ENCODE assay signal across 1 cellular context in the genomic region with DNA sequence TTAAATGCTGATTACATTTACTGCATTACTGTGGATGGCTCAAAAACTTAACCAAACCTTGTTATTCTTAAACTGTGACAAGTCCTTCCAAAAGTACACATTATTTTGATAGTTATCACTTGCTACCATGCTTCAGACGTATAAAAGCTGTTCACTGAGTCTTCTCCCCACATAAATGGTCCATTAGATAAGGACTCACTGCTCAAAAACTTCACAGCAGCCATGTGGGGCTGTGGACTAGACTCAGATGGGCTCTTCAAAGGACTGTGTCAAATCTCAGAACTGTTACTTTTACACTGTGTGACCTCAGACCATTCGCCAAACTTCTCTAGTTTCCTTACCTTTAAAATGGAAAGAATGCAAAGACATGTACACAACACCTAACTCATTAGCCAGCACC.
TF ChIP-seq lines count a peak whose summit lies in the region.

No MANE protein-coding gene starts in this region.

TF ChIP-seq in K562, 482 proteins besides CTCF, POLR2A, EP300 and RAD21 (continued from another document and continues in another):
- no peak for TF ChIP-seq ETS1 (conservative IDR thresholded peaks at IDR 0.05; ENCODE audit: control insufficient read depth, low read depth, low read length)
- TF ChIP-seq ZFX (CRISPR knock-in tag; IDR thresholded peaks at IDR 0.05), result no peak
- TF ChIP-seq, protein P1, sequence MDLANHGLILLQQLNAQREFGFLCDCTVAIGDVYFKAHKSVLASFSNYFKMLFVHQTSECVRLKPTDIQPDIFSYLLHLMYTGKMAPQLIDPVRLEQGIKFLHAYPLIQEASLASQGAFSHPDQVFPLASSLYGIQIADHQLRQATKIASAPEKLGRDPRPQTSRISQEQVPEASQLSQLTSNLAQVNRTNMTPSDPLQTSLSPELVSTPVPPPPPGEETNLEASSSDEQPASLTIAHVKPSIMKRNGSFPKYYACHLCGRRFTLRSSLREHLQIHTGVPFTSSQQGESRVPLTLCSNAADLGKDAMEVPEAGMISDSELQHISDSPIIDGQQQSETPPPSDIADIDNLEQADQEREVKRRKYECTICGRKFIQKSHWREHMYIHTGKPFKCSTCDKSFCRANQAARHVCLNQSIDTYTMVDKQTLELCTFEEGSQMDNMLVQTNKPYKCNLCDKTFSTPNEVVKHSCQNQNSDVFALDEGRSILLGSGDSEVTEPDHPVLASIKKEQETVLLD (IDR thresholded peaks at IDR 0.05), result peak; percentile 24; the same call in 1 of the 2 replicates
- TF ChIP-seq NFYB (IDR thresholded peaks at IDR 0.05; ENCODE audit: extremely low read depth, insufficient read length), result no peak
- TF ChIP-seq MTA3 (IDR thresholded peaks at IDR 0.05; ENCODE audit: borderline replicate concordance), result 0 out of 2 replicates have a peak, but pooled peaks have one; percentile 53
- TF ChIP-seq SMAD1 (IDR thresholded peaks at IDR 0.05; ENCODE audit: low read depth, low read length, partially characterized antibody), result no peak
- TF ChIP-seq ZNF384 (IDR thresholded peaks at IDR 0.05; ENCODE audit: low read depth, low read length), result no peak
- 0 out of 2 replicates have a peak, but pooled peaks have one; percentile 47 for TF ChIP-seq LEF1 (IDR thresholded peaks at IDR 0.05)
- TF ChIP-seq HSF4 (CRISPR knock-in tag; IDR thresholded peaks at IDR 0.05; ENCODE audit: borderline replicate concordance), result no peak
- TF ChIP-seq HDGF (IDR thresholded peaks at IDR 0.05), result no peak
- TF ChIP-seq CCAR2 (IDR thresholded peaks at IDR 0.05; ENCODE audit: low read depth, low read length), result no peak
- TF ChIP-seq ZNF778 (CRISPR knock-in tag; IDR thresholded peaks at IDR 0.05), result no peak
- no peak for TF ChIP-seq YBX1 (IDR thresholded peaks at IDR 0.05)
- no peak for TF ChIP-seq SRSF9 (IDR thresholded peaks at IDR 0.05; ENCODE audit: borderline replicate concordance, low read depth, low read length)
- TF ChIP-seq PBX2 (CRISPR knock-in tag; IDR thresholded peaks at IDR 0.05; ENCODE audit: low read depth), result no peak
- no peak for TF ChIP-seq PBX2 (tag; conservative IDR thresholded peaks at IDR 0.05; ENCODE audit: low read depth)
- TF ChIP-seq, protein P2, sequence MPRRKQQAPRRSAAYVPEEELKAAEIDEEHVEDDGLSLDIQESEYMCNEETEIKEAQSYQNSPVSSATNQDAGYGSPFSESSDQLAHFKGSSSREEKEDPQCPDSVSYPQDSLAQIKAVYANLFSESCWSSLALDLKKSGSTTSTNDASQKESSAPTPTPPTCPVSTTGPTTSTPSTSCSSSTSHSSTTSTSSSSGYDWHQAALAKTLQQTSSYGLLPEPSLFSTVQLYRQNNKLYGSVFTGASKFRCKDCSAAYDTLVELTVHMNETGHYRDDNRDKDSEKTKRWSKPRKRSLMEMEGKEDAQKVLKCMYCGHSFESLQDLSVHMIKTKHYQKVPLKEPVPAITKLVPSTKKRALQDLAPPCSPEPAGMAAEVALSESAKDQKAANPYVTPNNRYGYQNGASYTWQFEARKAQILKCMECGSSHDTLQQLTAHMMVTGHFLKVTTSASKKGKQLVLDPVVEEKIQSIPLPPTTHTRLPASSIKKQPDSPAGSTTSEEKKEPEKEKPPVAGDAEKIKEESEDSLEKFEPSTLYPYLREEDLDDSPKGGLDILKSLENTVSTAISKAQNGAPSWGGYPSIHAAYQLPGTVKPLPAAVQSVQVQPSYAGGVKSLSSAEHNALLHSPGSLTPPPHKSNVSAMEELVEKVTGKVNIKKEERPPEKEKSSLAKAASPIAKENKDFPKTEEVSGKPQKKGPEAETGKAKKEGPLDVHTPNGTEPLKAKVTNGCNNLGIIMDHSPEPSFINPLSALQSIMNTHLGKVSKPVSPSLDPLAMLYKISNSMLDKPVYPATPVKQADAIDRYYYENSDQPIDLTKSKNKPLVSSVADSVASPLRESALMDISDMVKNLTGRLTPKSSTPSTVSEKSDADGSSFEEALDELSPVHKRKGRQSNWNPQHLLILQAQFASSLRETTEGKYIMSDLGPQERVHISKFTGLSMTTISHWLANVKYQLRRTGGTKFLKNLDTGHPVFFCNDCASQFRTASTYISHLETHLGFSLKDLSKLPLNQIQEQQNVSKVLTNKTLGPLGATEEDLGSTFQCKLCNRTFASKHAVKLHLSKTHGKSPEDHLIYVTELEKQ (CRISPR knock-in tag; IDR thresholded peaks at IDR 0.05), result no peak
- no peak for TF ChIP-seq GATAD2B (IDR thresholded peaks at IDR 0.05; ENCODE audit: borderline replicate concordance)
- 0 out of 2 replicates have a peak, but pooled peaks have one; percentile 10 for TF ChIP-seq SOX6 (IDR thresholded peaks at IDR 0.05)
- TF ChIP-seq, protein P3, sequence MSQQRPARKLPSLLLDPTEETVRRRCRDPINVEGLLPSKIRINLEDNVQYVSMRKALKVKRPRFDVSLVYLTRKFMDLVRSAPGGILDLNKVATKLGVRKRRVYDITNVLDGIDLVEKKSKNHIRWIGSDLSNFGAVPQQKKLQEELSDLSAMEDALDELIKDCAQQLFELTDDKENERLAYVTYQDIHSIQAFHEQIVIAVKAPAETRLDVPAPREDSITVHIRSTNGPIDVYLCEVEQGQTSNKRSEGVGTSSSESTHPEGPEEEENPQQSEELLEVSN (IDR thresholded peaks at IDR 0.05; ENCODE audit: borderline replicate concordance in 1 of 2, extremely low read depth in 1 of 2, insufficient read depth in 1 of 2, insufficient read length in 1 of 2, low read depth in 1 of 2, low read length in 1 of 2, poor library complexity in 1 of 2, severe bottlenecking in 1 of 2), result no peak
- TF ChIP-seq POLR2H (tag; IDR thresholded peaks at IDR 0.05; ENCODE audit: low read depth), result no peak
- no peak for TF ChIP-seq KAT2B (IDR thresholded peaks at IDR 0.05; ENCODE audit: low read depth, low read length)
- TF ChIP-seq NR1H2 (CRISPR knock-in tag; IDR thresholded peaks at IDR 0.05), result no peak
- no peak for TF ChIP-seq ZNF609 (CRISPR knock-in tag; IDR thresholded peaks at IDR 0.05; ENCODE audit: borderline replicate concordance)
- peak; percentile 33; the same call in 1 of the 2 replicates for TF ChIP-seq MTA2 (IDR thresholded peaks at IDR 0.05; ENCODE audit: low read depth)
- no peak for TF ChIP-seq PURB (CRISPR knock-in tag; IDR thresholded peaks at IDR 0.05; ENCODE audit: low read depth)
- no peak for TF ChIP-seq ILK (tag; IDR thresholded peaks at IDR 0.05; ENCODE audit: borderline replicate concordance, low read depth)
- TF ChIP-seq POLR2AphosphoS5 (IDR thresholded peaks at IDR 0.05; ENCODE audit: control insufficient read depth, insufficient read depth, low read depth, low read length), result peak; percentile 52; the same call in 1 of the 2 replicates
- no peak for TF ChIP-seq ZNF717 (CRISPR knock-in tag; IDR thresholded peaks at IDR 0.05)
- TF ChIP-seq ZNF263 (CRISPR knock-in tag; IDR thresholded peaks at IDR 0.05; ENCODE audit: borderline replicate concordance), result no peak
- no peak for TF ChIP-seq HES1 (IDR thresholded peaks at IDR 0.05; ENCODE audit: low read depth)
- no peak for TF ChIP-seq TCF15 (CRISPR knock-in tag; IDR thresholded peaks at IDR 0.05)
- TF ChIP-seq TFE3 (CRISPR knock-in tag; IDR thresholded peaks at IDR 0.05), result no peak
- no peak for TF ChIP-seq GTF2E2 (tag; IDR thresholded peaks at IDR 0.05)
- TF ChIP-seq ARNT (IDR thresholded peaks at IDR 0.05), result peak in 1 of 2 experiments; percentile 61; a peak in 1 of 4 replicates
- no peak for TF ChIP-seq SETDB1 (IDR thresholded peaks at IDR 0.05; ENCODE audit: low read length)
- TF ChIP-seq HOXB6 (CRISPR knock-in tag; IDR thresholded peaks at IDR 0.05; ENCODE audit: borderline replicate concordance), result no peak
- no peak for TF ChIP-seq GABPB1 (CRISPR knock-in tag; IDR thresholded peaks at IDR 0.05)
- TF ChIP-seq ZNF23 (CRISPR knock-in tag; IDR thresholded peaks at IDR 0.05), result no peak
- TF ChIP-seq, protein P4, sequence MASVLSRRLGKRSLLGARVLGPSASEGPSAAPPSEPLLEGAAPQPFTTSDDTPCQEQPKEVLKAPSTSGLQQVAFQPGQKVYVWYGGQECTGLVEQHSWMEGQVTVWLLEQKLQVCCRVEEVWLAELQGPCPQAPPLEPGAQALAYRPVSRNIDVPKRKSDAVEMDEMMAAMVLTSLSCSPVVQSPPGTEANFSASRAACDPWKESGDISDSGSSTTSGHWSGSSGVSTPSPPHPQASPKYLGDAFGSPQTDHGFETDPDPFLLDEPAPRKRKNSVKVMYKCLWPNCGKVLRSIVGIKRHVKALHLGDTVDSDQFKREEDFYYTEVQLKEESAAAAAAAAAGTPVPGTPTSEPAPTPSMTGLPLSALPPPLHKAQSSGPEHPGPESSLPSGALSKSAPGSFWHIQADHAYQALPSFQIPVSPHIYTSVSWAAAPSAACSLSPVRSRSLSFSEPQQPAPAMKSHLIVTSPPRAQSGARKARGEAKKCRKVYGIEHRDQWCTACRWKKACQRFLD (CRISPR knock-in tag; IDR thresholded peaks at IDR 0.05), result no peak
- no peak for TF ChIP-seq PRMT5 (CRISPR knock-in tag; IDR thresholded peaks at IDR 0.05)
- no peak for TF ChIP-seq ZNF445 (CRISPR knock-in tag; IDR thresholded peaks at IDR 0.05; ENCODE audit: low read depth)
